ENCODE assay signal across 12 cellular contexts in genomic region chr18:63154350-63155152, GRCh38.
DNase-seq lines count a peak whose midpoint lies in the region; ATAC-seq and TF ChIP-seq lines count a peak whose summit lies in the region.
"Had no signal": no experiment of that assay in that cellular context is flagged by ENCODE, and none has a peak within 500 bp of the region (broad histone marks: within the 10 kb centered on the region; RNA-seq: fewer than 3 reads in every experiment).

No MANE protein-coding gene starts in this region.

- no peak overlapping the region for H2AFZ ChIP-seq in Karpas-422 (ENCODE audit: low read length)
- H2AFZ ChIP-seq in GM23338 = no peak overlapping the region

- H3K27ac Mint-ChIP-seq in T-helper 2 cell treated with Interferon-gamma antibody and Interleukin-4, amounts not matched to agents 5 μg/mL and 100 μg/mL, for 36 hours = peak overlapping the region; percentile 80
- no peak overlapping the region for H3K27ac Mint-ChIP-seq in GM23338
- H3K27ac Mint-ChIP-seq: HFFc6 had no signal

- H4K20me1 ChIP-seq in Karpas-422 (ENCODE audit: insufficient read depth, low read depth, low read length) = no peaks in the 10 kb centered on the region
- H4K20me1 ChIP-seq in GM23338 (replicated peaks; ENCODE audit: insufficient read depth) = no peaks in the 10 kb centered on the region

- peak overlapping the region; percentile 91 for H3K27ac ChIP-seq in Karpas-422 (ENCODE audit: low read length)
- H3K27ac ChIP-seq in breast epithelium = peak overlapping the region; percentile 84 to 88
- peak overlapping the region; percentile 82 for H3K27ac ChIP-seq in psoas muscle
- no peak overlapping the region for H3K27ac ChIP-seq in GM23338 (ENCODE audit: low read depth)
- H3K27ac ChIP-seq: brain microvascular endothelial cell had no signal

- no peaks in the 10 kb centered on the region for H3K9me3 ChIP-seq in Karpas-422 (ENCODE audit: low read length)
- no peaks in the 10 kb centered on the region for H3K9me3 ChIP-seq in breast epithelium
- no peaks in the 10 kb centered on the region for H3K9me3 ChIP-seq in psoas muscle
- H3K9me3 ChIP-seq: upper lobe of right lung had no signal

- H3K36me3 ChIP-seq in Karpas-422 (ENCODE audit: insufficient read depth, low read length) = no peaks in the 10 kb centered on the region
- no peaks in the 10 kb centered on the region for H3K36me3 ChIP-seq in breast epithelium
- no peaks in the 10 kb centered on the region for H3K36me3 ChIP-seq in psoas muscle (ENCODE audit: insufficient read depth in 1 of 2, low read depth in 1 of 2)
- H3K36me3 ChIP-seq in GM23338 (ENCODE audit: insufficient read depth) = no peaks in the 10 kb centered on the region
- H3K36me3 ChIP-seq: brain microvascular endothelial cell, upper lobe of right lung had no signal

- no peak for TF ChIP-seq POLR2A in breast epithelium (IDR thresholded peaks at IDR 0.05)

- H3K9ac ChIP-seq in Karpas-422 (ENCODE audit: low read length) = peak overlapping the region; percentile 65

- peak overlapping the region; percentile 73 for H3K4me3 Mint-ChIP-seq in T-helper 2 cell treated with Interferon-gamma antibody and Interleukin-4, amounts not matched to agents 5 μg/mL and 100 μg/mL, for 36 hours
- no peak overlapping the region for H3K4me3 Mint-ChIP-seq in GM23338
- H3K4me3 Mint-ChIP-seq: HFFc6 had no signal

- no peaks in the 10 kb centered on the region for H3K27me3 ChIP-seq in Karpas-422 (ENCODE audit: low read length)
- H3K27me3 ChIP-seq in breast epithelium = no peaks in the 10 kb centered on the region
- H3K27me3 ChIP-seq in psoas muscle (ENCODE audit: insufficient read depth in 3 of 3, low read length in 2 of 3) = no peaks in the 10 kb centered on the region
- H3K27me3 ChIP-seq in GM23338 (ENCODE audit: insufficient read depth) = no peaks in the 10 kb centered on the region
- H3K27me3 ChIP-seq: brain microvascular endothelial cell, upper lobe of right lung had no signal

- 70 to 75% (median 71%) methylated on average over 10 of the region's 10 CpGs for WGBS in psoas muscle, 3 donors

- H3K27me3 Mint-ChIP-seq in T-helper 2 cell treated with Interferon-gamma antibody and Interleukin-4, amounts not matched to agents 5 μg/mL and 100 μg/mL, for 36 hours (ENCODE audit: low read depth) = no peaks in the 10 kb centered on the region
- peaks cover 8% of the 10 kb centered on the region for H3K27me3 Mint-ChIP-seq in GM23338 (ENCODE audit: insufficient read depth, low read depth, poor library complexity)

- H3K4me3 ChIP-seq in Karpas-422 (ENCODE audit: low read length) (peak overlapping the region; percentile 49), breast epithelium (no peak overlapping the region), psoas muscle (peak overlapping the region; percentile 54), GM23338 (no peak overlapping the region)

- peaks cover 26% of the 10 kb centered on the region for H3K36me3 Mint-ChIP-seq in T-helper 2 cell treated with Interferon-gamma antibody and Interleukin-4, amounts not matched to agents 5 μg/mL and 100 μg/mL, for 36 hours (ENCODE audit: low read depth)
- H3K36me3 Mint-ChIP-seq in GM23338 (ENCODE audit: low read depth) = no peaks in the 10 kb centered on the region

- H3K4me2 ChIP-seq in Karpas-422 (ENCODE audit: low read depth, low read length, poor library complexity, severe bottlenecking) (peak overlapping the region; percentile 64), GM23338 (no peak overlapping the region)

- H3K4me1 Mint-ChIP-seq in T-helper 2 cell treated with Interferon-gamma antibody and Interleukin-4, amounts not matched to agents 5 μg/mL and 100 μg/mL, for 36 hours (ENCODE audit: low read depth) = peaks cover 78% of the 10 kb centered on the region
- peaks cover 17% of the 10 kb centered on the region for H3K4me1 Mint-ChIP-seq in GM23338

- H3F3A ChIP-seq in GM23338 (replicated peaks; ENCODE audit: low read depth) = no peaks in the 10 kb centered on the region

- H3K9me2 ChIP-seq in Karpas-422 (replicated peaks; ENCODE audit: insufficient read depth, low read length) (no peaks in the 10 kb centered on the region), GM23338 (ENCODE audit: insufficient read depth) (no peaks in the 10 kb centered on the region)

- H3K4me1 ChIP-seq in Karpas-422 (ENCODE audit: low read length) (peaks cover 96% of the 10 kb centered on the region), breast epithelium (peaks cover 0 to 12% of the 10 kb centered on the region in 2 donors), psoas muscle (peaks cover 33% of the 10 kb centered on the region), GM23338 (ENCODE audit: insufficient read depth) (peaks cover 5% of the 10 kb centered on the region; the same call in 1 of the 2 replicates)

- DNase-seq in T-helper 2 cell treated with Interferon-gamma antibody and Interleukin-4, amounts not matched to agents 5 μg/mL and 100 μg/mL, for 36 hours (ENCODE audit: low spot score) = no peak
- DNase-seq in T-helper 2 cell (no peak), Karpas-422 (peak; percentile 52), breast epithelium (ENCODE audit: low spot score in 2 of 2) (no peak), psoas muscle (no peak), GM23338 (ENCODE audit: low spot score) (no peak), NCI-H748 treated with DMSO at 0.1 percent for 48 hours (lab: John Stamatoyannopoulos, UW) (no peak)
- DNase-seq in stimulated activated CD4-positive, alpha-beta T cell treated with anti-CD3 and anti-CD28 coated beads, Interleukin-4, amount 100 ng/mL, for 4 hours = no peak
- DNase-seq: 8988T, brain microvascular endothelial cell, HFFc6 had no signal

- TF ChIP-seq CTCF in breast epithelium (IDR thresholded peaks at IDR 0.05) = no peak
- no peak for TF ChIP-seq CTCF in psoas muscle (IDR thresholded peaks at IDR 0.05)
- no peak for TF ChIP-seq CTCF in GM23338 (conservative IDR thresholded peaks at IDR 0.05; ENCODE audit: low read depth in 2 of 2)

- H3K9me3 Mint-ChIP-seq in T-helper 2 cell treated with Interferon-gamma antibody and Interleukin-4, amounts not matched to agents 5 μg/mL and 100 μg/mL, for 36 hours = no peaks in the 10 kb centered on the region
- no peaks in the 10 kb centered on the region for H3K9me3 Mint-ChIP-seq in GM23338
- H3K9me3 Mint-ChIP-seq: HFFc6 had no signal

- peaks cover 84% of the 10 kb centered on the region for H3K79me2 ChIP-seq in Karpas-422 (ENCODE audit: low read length)
- H3K79me2 ChIP-seq in GM23338 (replicated peaks; ENCODE audit: insufficient read depth) = no peaks in the 10 kb centered on the region

- intact Hi-C loops in breast epithelium (cut with DNase I; ENCODE audit: low total_unique reads) (no loop called here), psoas muscle (cut with DNase I) (loop anchor here in 1 of 2 donors (5.0 kb wide), 6 partner anchors 37 to 163 kb away; partner anchors contain the start of gene BCL2)

- ATAC-seq in psoas muscle (no peak), GM23338 (no peak)

TF ChIP-seq in GM23338, 12 proteins besides CTCF, POLR2A, EP300 and RAD21 (continues in another document):
- TF ChIP-seq ZNF331 (CRISPR knock-in tag; IDR thresholded peaks at IDR 0.05; ENCODE audit: low read depth) = no peak

Comparison
In these comparisons a context has a peak if more than half of its experiments do, and no peak if none do; other contexts are left out.
1. H3K4me3 ChIP-seq: peak in Karpas-422 (single experiment) and psoas muscle (single experiment); none in breast epithelium (0 of 3) and GM23338 (single experiment).